In genomic region chr2:71330585-71331330, GRCh38 we compare ENCODE assay signal across 8 cellular contexts. TPM values are rescaled to one million over a fixed set of nuclear protein-coding genes. Genes with fewer than 3 reads are reported as not detected.
DNase-seq lines count a peak whose midpoint lies in the region; ATAC-seq and TF ChIP-seq lines count a peak whose summit lies in the region.

No MANE protein-coding gene starts in this region.

- intact Hi-C loops in Panc1 (cut with micrococcal nuclease; ENCODE audit: unreplicated experiment): no loop called here

- TF ChIP-seq CTCF in GM12865 (IDR thresholded peaks at IDR 0.05; ENCODE audit: insufficient read depth, low read depth, low read length, missing control alignments): no peak
- TF ChIP-seq CTCF in Panc1 (IDR thresholded peaks at IDR 0.05): no peak

- DNase-seq in GM12865 (ENCODE audit: low read depth) (no peak), Panc1 (ENCODE audit: low read depth, low spot score) (no peak), skeletal muscle cell (ENCODE audit: low read depth) (no peak), SW 1271 (lab: John Stamatoyannopoulos, UW) (no peak), GDM1 (lab: John Stamatoyannopoulos, UW) (no peak)
- DNase-seq in effector memory CD8-positive, alpha-beta T cell: peak in 1 of 3 experiments; percentile 29

- peaks cover 19 to 36% of the 10 kb centered on the region in 2 donors for H3K4me1 Mint-ChIP-seq in effector memory CD8-positive, alpha-beta T cell (ENCODE audit: low read depth in 2 of 2)

- ATAC-seq in Panc1 (no peak), HG03108 (IDR thresholded peaks at IDR 0.05; ENCODE audit: unreplicated experiment) (no peak)
- no peak for ATAC-seq in effector memory CD8-positive, alpha-beta T cell (replicated peaks)
- ATAC-seq in activated CD4-positive, CD25-positive, alpha-beta regulatory T cell treated with anti-CD3 and anti-CD28 coated beads, Interleukin-2, amount 50 U/mL, for 24 hours: no peak

- peak overlapping the region; percentile 98 to 99 for H3K27ac Mint-ChIP-seq in effector memory CD8-positive, alpha-beta T cell

- in situ Hi-C loops in Panc1 (cut with HindIII; ENCODE audit: low pct_unique_long_range_greater_than_20kb, low sequenced_read_pairs): no loop called here

- no TSS peak for BruUV-seq in Panc1 (replicated peaks; lab: Mats Ljungman, UMichigan)

- H3K4me3 ChIP-seq in GM12865 (ENCODE audit: low read depth, low read length) (peak overlapping the region; percentile 52), Panc1 (ENCODE audit: low read depth in 2 of 2, low read length in 2 of 2) (peak overlapping the region; percentile 96), skeletal muscle cell (ENCODE audit: low read depth, low read length) (peak overlapping the region; percentile 38)

- peaks cover 14% of the 10 kb centered on the region; the same call in 1 of the 2 replicates for H3K4me1 ChIP-seq in Panc1 (ENCODE audit: control insufficient read depth, insufficient read depth, low read length)

- POLR2A ChIA-PET in Panc1 (lab: Charles Lee): interaction anchor here (0.6 to 0.8 kb wide), 2 partner anchors 30 to 52 kb away, joined by 3 to 9 read pairs; no protein-coding TSS in a partner anchor

- H3K9me3 Mint-ChIP-seq in effector memory CD8-positive, alpha-beta T cell: no peaks in the 10 kb centered on the region

- peak overlapping the region; percentile 93 to 100 for H3K4me3 Mint-ChIP-seq in effector memory CD8-positive, alpha-beta T cell

- peaks cover 29% of the 10 kb centered on the region for H3K36me3 Mint-ChIP-seq in effector memory CD8-positive, alpha-beta T cell (ENCODE audit: insufficient read depth)

- H3K9me3 ChIP-seq in Panc1 (ENCODE audit: control insufficient read depth, insufficient read depth, low read depth, low read length): no peaks in the 10 kb centered on the region

- H3K27ac ChIP-seq in Panc1 (ENCODE audit: low read length): peak overlapping the region; percentile 46; the same call in 1 of the 2 replicates

- H3K27me3 ChIP-seq in Panc1 (ENCODE audit: control insufficient read depth, insufficient read depth, low read length): no peaks in the 10 kb centered on the region

- CTCF ChIA-PET in Panc1 (lab: Charles Lee): interaction anchor here (0.8 to 2.0 kb wide), 3 partner anchors 31 to 168 kb away, joined by 5 to 9 read pairs (median 6); no protein-coding TSS in a partner anchor

- peaks cover 5% of the 10 kb centered on the region for H3K36me3 ChIP-seq in Panc1 (ENCODE audit: control insufficient read depth, insufficient read depth, low read length)

- H3K27me3 Mint-ChIP-seq in effector memory CD8-positive, alpha-beta T cell: peaks cover 0 to 8% of the 10 kb centered on the region in 2 donors

RNA-seq across cellular contexts. Expression of gene ZNF638, which starts 0.8 kb away (rescaled TPM):
- 80.8 TPM for total RNA-seq in Panc1 (2021; ENCODE audit: unreplicated experiment)
- polyA plus RNA-seq in Panc1 (2012; ENCODE audit: insufficient read length): 34.1 TPM

Comparison
In these comparisons a context has a peak if more than half of its experiments do, and no peak if none do; other contexts are left out.
1. H3K4me3 ChIP-seq: peak in every context shown above with its lines; median percentile 96 in Panc1; 52 in GM12865; 38 in skeletal muscle cell.